ENCODE assay signal across 22 cellular contexts in the genomic region with DNA sequence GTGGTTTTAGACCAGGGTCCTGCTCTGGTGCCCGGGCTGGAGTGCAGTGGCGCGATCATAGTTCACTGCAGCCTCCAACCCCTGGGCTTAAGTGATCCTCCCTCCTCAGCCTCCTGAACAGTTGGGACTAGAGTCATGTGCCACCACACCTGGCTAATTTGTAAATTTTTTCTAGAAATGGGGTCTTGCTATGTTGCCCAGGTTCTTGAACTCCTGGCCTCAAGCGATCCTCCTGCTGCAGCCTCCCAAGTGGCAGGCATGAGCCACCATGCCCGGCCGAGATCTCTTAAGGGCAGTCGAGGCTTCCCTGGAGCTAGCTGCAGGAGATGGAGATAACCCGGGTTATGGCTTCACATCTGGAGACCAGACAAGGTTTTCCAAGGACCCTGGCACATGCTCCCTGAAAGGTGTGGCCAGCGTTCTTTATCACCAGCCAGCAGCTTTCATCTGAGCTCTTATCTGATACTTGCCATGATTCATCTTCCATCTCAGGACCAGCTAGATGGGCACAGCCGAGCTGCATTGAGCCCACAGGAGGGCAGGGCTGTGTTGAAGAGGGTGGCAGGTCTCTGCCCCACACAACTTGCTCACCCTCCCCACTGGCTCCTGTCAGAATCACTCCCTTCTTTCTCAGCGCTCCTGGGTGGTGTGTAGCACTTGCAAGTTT. TPM values are rescaled to one million over a fixed set of nuclear protein-coding genes. Genes with fewer than 3 reads are reported as not detected.
DNase-seq lines count a peak whose midpoint lies in the region; ATAC-seq, FAIRE-seq and TF ChIP-seq lines count a peak whose summit lies in the region.
"Had no signal": no experiment of that assay in that cellular context is flagged by ENCODE, and none has a peak within 500 bp of the region (broad histone marks: within the 10 kb centered on the region; RNA-seq: fewer than 3 reads in every experiment).

No MANE protein-coding gene starts in this region.

- H2BK15ac ChIP-seq in mesenchymal stem cell (ENCODE audit: low read depth, poor library complexity, severe bottlenecking) = no peak overlapping the region

- no peak overlapping the region for H4K8ac ChIP-seq in mesenchymal stem cell (ENCODE audit: low read length)

- no peak overlapping the region for H2AK5ac ChIP-seq in mesenchymal stem cell (ENCODE audit: low read length, severe bottlenecking)

- CTCF ChIA-PET in A549 (lab: Yijun Ruan, JAX) (interaction anchor here (0.7 to 2.2 kb wide), 5 partner anchors 23 to 103 kb away, joined by 3 to 9 read pairs (median 3); no protein-coding TSS in a partner anchor), WTC11 (lab: Charles Lee) (interaction anchor here (0.8 to 2.4 kb wide), 8 partner anchors 13 to 149 kb away, joined by 3 to 13 read pairs (median 6); a partner anchor contains a TSS)
- CTCF ChIA-PET in activated naive CD4-positive, alpha-beta T cell treated with anti-CD3 and anti-CD28 coated beads for 36 hours (lab: Charles Lee) = interaction anchor here (1.1 kb wide), 1 partner anchor 198 kb away, joined by 4 read pairs; no protein-coding TSS in a partner anchor

- TF ChIP-seq POLR2A in A549 (IDR thresholded peaks at IDR 0.05; ENCODE audit: low read length) = no peak

- H3K9me3 Mint-ChIP-seq in WTC11 = no peaks in the 10 kb centered on the region
- H3K9me3 Mint-ChIP-seq in activated naive CD4-positive, alpha-beta T cell treated with anti-CD3 and anti-CD28 coated beads for 36 hours = no peaks in the 10 kb centered on the region
- H3K9me3 Mint-ChIP-seq: CD8-positive, alpha-beta T cell had no signal

- no peak for TF ChIP-seq RAD21 in A549 (conservative IDR thresholded peaks at IDR 0.05 in 1 of 2, IDR thresholded peaks at IDR 0.05 in 1 of 2)

- H3K36me3 Mint-ChIP-seq in WTC11 = no peaks in the 10 kb centered on the region
- no peaks in the 10 kb centered on the region for H3K36me3 Mint-ChIP-seq in activated naive CD4-positive, alpha-beta T cell treated with anti-CD3 and anti-CD28 coated beads for 36 hours (ENCODE audit: low read depth)
- H3K36me3 Mint-ChIP-seq: CD8-positive, alpha-beta T cell had no signal

- no peak overlapping the region for H2BK12ac ChIP-seq in mesenchymal stem cell (ENCODE audit: low read length in 2 of 2)

- H3K4me3 Mint-ChIP-seq in WTC11 = no peak overlapping the region
- H3K4me3 Mint-ChIP-seq in activated naive CD4-positive, alpha-beta T cell treated with anti-CD3 and anti-CD28 coated beads for 36 hours = no peak overlapping the region
- H3K4me3 Mint-ChIP-seq: CD8-positive, alpha-beta T cell had no signal

- peaks cover 0 to 7% of the 10 kb centered on the region in 2 experiments for H3K27me3 ChIP-seq in mesenchymal stem cell (ENCODE audit: control insufficient read depth in 1 of 2, insufficient read depth in 1 of 2, low read length in 2 of 2)
- H3K27me3 ChIP-seq: BLaER1 treated with 17β-estradiol and CSF1 and Interleukin-3, amounts not matched to agents 10 nM and 100 nM had no signal

- POLR2A ChIA-PET in A549 (lab: Yijun Ruan, JAX) = no interaction called here
- POLR2A ChIA-PET in WTC11 (lab: Charles Lee) = no interaction called here

- TF ChIP-seq CTCF in A549 (IDR thresholded peaks at IDR 0.05) (no peak), WTC11 (IDR thresholded peaks at IDR 0.05) (no peak)

- H3K18ac ChIP-seq in mesenchymal stem cell (ENCODE audit: low read depth in 1 of 2, low read length in 2 of 2) = no peak overlapping the region

- peaks cover 18% of the 10 kb centered on the region; the same call in 1 of the 3 replicates for H3K4me1 ChIP-seq in A549
- no peaks in the 10 kb centered on the region for H3K4me1 ChIP-seq in mesenchymal stem cell (ENCODE audit: control insufficient read depth, insufficient read depth, low read depth, low read length)

- intact Hi-C loops in activated naive CD4-positive, alpha-beta T cell treated with anti-CD3 and anti-CD28 coated beads for 36 hours (cut with micrococcal nuclease) = no loop called here

- no peak overlapping the region for H3K14ac ChIP-seq in mesenchymal stem cell (ENCODE audit: low read length in 2 of 2)

- H3K27ac ChIP-seq in A549 (no peak overlapping the region), mesenchymal stem cell (ENCODE audit: low read length, poor library complexity, severe bottlenecking) (no peak overlapping the region)
- H3K27ac ChIP-seq: BLaER1 treated with 17β-estradiol and CSF1 and Interleukin-3, amounts not matched to agents 10 nM and 100 nM had no signal

- no peak overlapping the region for H2AFZ ChIP-seq in mesenchymal stem cell (ENCODE audit: low read depth, low read length)

- H2BK5ac ChIP-seq in mesenchymal stem cell (ENCODE audit: low read depth, low read length, poor library complexity, severe bottlenecking) = no peak overlapping the region

- WGBS in A549 (ENCODE audit: missing lambda C conversion rate) = 65% methylated on average over 11 of the region's 11 CpGs
- 80% methylated on average over 10 of the region's 11 CpGs for WGBS in mesenchymal stem cell

- H3K4me1 Mint-ChIP-seq in WTC11 = no peaks in the 10 kb centered on the region
- H3K4me1 Mint-ChIP-seq in activated naive CD4-positive, alpha-beta T cell treated with anti-CD3 and anti-CD28 coated beads for 36 hours (ENCODE audit: low read depth) = no peaks in the 10 kb centered on the region

- no peaks in the 10 kb centered on the region for H3K27me3 Mint-ChIP-seq in WTC11 (ENCODE audit: low read depth)
- no peaks in the 10 kb centered on the region for H3K27me3 Mint-ChIP-seq in activated naive CD4-positive, alpha-beta T cell treated with anti-CD3 and anti-CD28 coated beads for 36 hours (ENCODE audit: low read depth)

- FAIRE-seq in A549 (lab: Jason Lieb, UNC) = no peak
- FAIRE-seq: GM12878, GM19239 had no signal

- no peak overlapping the region for H2BK120ac ChIP-seq in mesenchymal stem cell (ENCODE audit: low read depth, low read length)

- peak in 1 of 2 experiments; percentile 48 for DNase-seq in A549 (ENCODE audit: low read depth in 1 of 2, low spot score in 1 of 2)
- peak; percentile 6 for DNase-seq in LoVo (ENCODE audit: low spot score)
- no peak for DNase-seq in WTC11 (ENCODE audit: low spot score)
- DNase-seq in mesenchymal stem cell = no peak
- no peak for DNase-seq in activated naive CD4-positive, alpha-beta T cell treated with anti-CD3 and anti-CD28 coated beads for 36 hours
- no peak for DNase-seq in GM19240 (ENCODE audit: insufficient read length, low spot score)
- no peak for DNase-seq in stimulated activated CD4-positive, alpha-beta T cell treated with anti-CD3 and anti-CD28 coated beads, Interleukin-12 subunit alpha, Interleukin-12 subunit beta, amount 100 ng/mL, for 4 hours
- DNase-seq: Calu3; CD8-positive, alpha-beta T cell; GOT3; Karpas-422; MM.1S; NCI-H1092; NCI-H1436 treated with DMSO at 0.1 percent for 48 hours; NCI-H2029; NCI-H446 treated with DMSO at 0.1 percent for 48 hours; NK-92 treated with Interleukin-12 subunit alpha and Interleukin-12 subunit beta, amount 100 ng/mL, for 24 hours; SHP77 treated with DMSO at 0.1 percent for 48 hours had no signal

- H3K4ac ChIP-seq in mesenchymal stem cell (ENCODE audit: low read depth in 1 of 2, low read length in 2 of 2) = no peak overlapping the region

- no peak overlapping the region for H3K23ac ChIP-seq in mesenchymal stem cell (ENCODE audit: low read length in 2 of 2)

- TF ChIP-seq EP300 in A549 (IDR thresholded peaks at IDR 0.05) = no peak

- ATAC-seq in A549 = peak; percentile 55 to 57; a peak in 4 of 6 replicates
- ATAC-seq in WTC11 = no peak
- ATAC-seq in GM19397 (IDR thresholded peaks at IDR 0.05; ENCODE audit: unreplicated experiment) = no peak
- ATAC-seq: CD8-positive, alpha-beta T cell; GM12878 had no signal

- H3K9me3 ChIP-seq in A549 (no peaks in the 10 kb centered on the region), mesenchymal stem cell (ENCODE audit: control insufficient read depth, low read length) (no peaks in the 10 kb centered on the region)

- H3K36me3 ChIP-seq in mesenchymal stem cell (ENCODE audit: control insufficient read depth in 1 of 2, insufficient read depth in 2 of 2, low read depth in 1 of 2, low read length in 2 of 2) = no peaks in the 10 kb centered on the region
- H3K36me3 ChIP-seq: BLaER1 treated with 17β-estradiol and CSF1 and Interleukin-3, amounts not matched to agents 10 nM and 100 nM had no signal

- peak overlapping the region; percentile 45 for H4K91ac ChIP-seq in mesenchymal stem cell (ENCODE audit: low read length)

- H3K27ac Mint-ChIP-seq in WTC11 = no peak overlapping the region
- H3K27ac Mint-ChIP-seq in activated naive CD4-positive, alpha-beta T cell treated with anti-CD3 and anti-CD28 coated beads for 36 hours = no peak overlapping the region
- H3K27ac Mint-ChIP-seq: CD8-positive, alpha-beta T cell had no signal

- H3K4me3 ChIP-seq in A549 (no peak overlapping the region), mesenchymal stem cell (ENCODE audit: insufficient read depth in 1 of 2, low read depth in 1 of 2, low read length in 2 of 2) (no peak overlapping the region)
- H3K4me3 ChIP-seq: BLaER1 treated with 17β-estradiol and CSF1 and Interleukin-3, amounts not matched to agents 10 nM and 100 nM; GM12878 had no signal

- no peak overlapping the region for H3K9ac ChIP-seq in mesenchymal stem cell (ENCODE audit: low read length)
- H3K9ac ChIP-seq: BLaER1 treated with 17β-estradiol and CSF1 and Interleukin-3, amounts not matched to agents 10 nM and 100 nM had no signal

- H3K79me1 ChIP-seq in mesenchymal stem cell (replicated peaks; ENCODE audit: low read length, poor library complexity, severe bottlenecking) = no peaks in the 10 kb centered on the region

- H3K4me2 ChIP-seq in A549 = no peak overlapping the region
- H3K4me2 ChIP-seq in mesenchymal stem cell (ENCODE audit: low read length, poor library complexity, severe bottlenecking) = no peak overlapping the region
- H3K4me2 ChIP-seq: BLaER1 treated with 17β-estradiol and CSF1 and Interleukin-3, amounts not matched to agents 10 nM and 100 nM had no signal

TF ChIP-seq in A549, 52 proteins besides CTCF, POLR2A, EP300 and RAD21:
- TF ChIP-seq CHD4 (IDR thresholded peaks at IDR 0.05; ENCODE audit: borderline replicate concordance) = no peak
- peak; percentile 30; the same call in 1 of the 2 replicates for TF ChIP-seq GATA3 (IDR thresholded peaks at IDR 0.05; ENCODE audit: borderline replicate concordance)

TF ChIP-seq in WTC11, 78 proteins besides CTCF, POLR2A, EP300 and RAD21 (continues in another document):
- TF ChIP-seq, protein P1, sequence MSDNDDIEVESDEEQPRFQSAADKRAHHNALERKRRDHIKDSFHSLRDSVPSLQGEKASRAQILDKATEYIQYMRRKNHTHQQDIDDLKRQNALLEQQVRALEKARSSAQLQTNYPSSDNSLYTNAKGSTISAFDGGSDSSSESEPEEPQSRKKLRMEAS (CRISPR knock-in tag; IDR thresholded peaks at IDR 0.05) = no peak

RNA-seq across cellular contexts. Expression of a gene that starts 28.6 kb away (rescaled TPM):
- polyA plus RNA-seq in A549 (2011; rRNA removed) (0.25 and 0.67 TPM in 2 replicates), A549 (2017; fragmentation: RNase III; extraction: RNeasy Plus Mini Kit Qiagen cat#74134 plus additional on column Dnase treatment) (not detected in 3 replicates)
- polyA plus RNA-seq in A549 (2012; cell fraction: cytosol; rRNA removed) = 0.32 and 0.45 TPM in 2 replicates
- polyA plus RNA-seq in A549 (2012; cell fraction: nucleus; rRNA removed) = 0.59 and 0.76 TPM in 2 replicates
- 1.3 and 1.6 TPM in 2 replicates for polyA minus RNA-seq in A549 (2011; rRNA and poly(A)+ RNA removed)
- 3.4 to 4.8 TPM (median 3.6 TPM) in 3 replicates for total RNA-seq in WTC11 (2021)
- polyA plus RNA-seq in mesenchymal stem cell (2013, experiment 1 of 2) = not detected
- polyA plus RNA-seq in mesenchymal stem cell (2013, experiment 2 of 2) = not detected
- total RNA-seq in activated naive CD4-positive, alpha-beta T cell treated with anti-CD3 and anti-CD28 coated beads for 36 hours = not detected
- total RNA-seq: Calu3; CD8-positive, alpha-beta T cell had no signal

Comparison
In these comparisons a context has a peak if more than half of its experiments do, and no peak if none do; other contexts are left out.
1. ATAC-seq: peak in A549 (2 of 2); none in WTC11 (single experiment) and GM19397 (single experiment).